Comparison of ENCODE assay signal across 2 cellular contexts in genomic region chr1:62727656-62728396, GRCh38.
TF ChIP-seq lines count a peak whose summit lies in the region.

No MANE protein-coding gene starts in this region.

TF ChIP-seq in GM12891, 5 proteins besides CTCF, POLR2A, EP300 and RAD21:
- TF ChIP-seq TAF1 (IDR thresholded peaks at IDR 0.05; ENCODE audit: low read depth, low read length): no peak
- no peak for TF ChIP-seq PAX5 (IDR thresholded peaks at IDR 0.05; ENCODE audit: insufficient read depth, low read length, severe bottlenecking)
- TF ChIP-seq POU2F2 (IDR thresholded peaks at IDR 0.05; ENCODE audit: low read depth, low read length): no peak
- no peak for TF ChIP-seq SPI1 (IDR thresholded peaks at IDR 0.05; ENCODE audit: low read depth, low read length)
- no peak for TF ChIP-seq POLR2AphosphoS5 (IDR thresholded peaks at IDR 0.05; ENCODE audit: low read depth, low read length)

TF ChIP-seq in H1, 55 proteins besides CTCF, POLR2A, EP300 and RAD21:
- TF ChIP-seq USF2 (IDR thresholded peaks at IDR 0.05; ENCODE audit: low read length) (no peak), RFX5 (IDR thresholded peaks at IDR 0.05; ENCODE audit: borderline replicate concordance, low read depth, low read length) (no peak), POLR2AphosphoS5 (IDR thresholded peaks at IDR 0.05; ENCODE audit: low read depth, low read length) (no peak), ZNF274 (IDR thresholded peaks at IDR 0.05; ENCODE audit: borderline replicate concordance, extremely low read depth, low read length) (no peak), SP4 (IDR thresholded peaks at IDR 0.05; ENCODE audit: low read length) (no peak), CEBPB (IDR thresholded peaks at IDR 0.05; ENCODE audit: low read depth, low read length) (no peak), HDAC6 (IDR thresholded peaks at IDR 0.05; ENCODE audit: low read depth, low read length) (no peak), RXRA (IDR thresholded peaks at IDR 0.05; ENCODE audit: insufficient read depth, low read depth, low read length) (no peak), GABPA (IDR thresholded peaks at IDR 0.05; ENCODE audit: borderline replicate concordance, insufficient read depth, low read length) (no peak), MAFK (IDR thresholded peaks at IDR 0.05; ENCODE audit: low read depth, low read length) (no peak), EGR1 (IDR thresholded peaks at IDR 0.05; ENCODE audit: borderline replicate concordance, low read depth, low read length) (no peak), KDM4A (IDR thresholded peaks at IDR 0.05; ENCODE audit: low read depth, low read length, severe bottlenecking) (no peak), KDM5A (IDR thresholded peaks at IDR 0.05; ENCODE audit: low read length) (no peak), PHF8 (conservative IDR thresholded peaks at IDR 0.05; ENCODE audit: low read depth, low read length) (no peak), EZH2 (IDR thresholded peaks at IDR 0.05; ENCODE audit: low read depth, low read length, severe bottlenecking) (no peak), BRCA1 (IDR thresholded peaks at IDR 0.05; ENCODE audit: low read depth, low read length) (no peak), SAP30 (IDR thresholded peaks at IDR 0.05; ENCODE audit: insufficient read depth, insufficient replicate concordance, low read length) (no peak)
- TF ChIP-seq, protein P1, sequence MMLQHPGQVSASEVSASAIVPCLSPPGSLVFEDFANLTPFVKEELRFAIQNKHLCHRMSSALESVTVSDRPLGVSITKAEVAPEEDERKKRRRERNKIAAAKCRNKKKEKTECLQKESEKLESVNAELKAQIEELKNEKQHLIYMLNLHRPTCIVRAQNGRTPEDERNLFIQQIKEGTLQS (IDR thresholded peaks at IDR 0.05; ENCODE audit: insufficient read depth, low read depth, low read length): no peak
- TF ChIP-seq, protein P2, sequence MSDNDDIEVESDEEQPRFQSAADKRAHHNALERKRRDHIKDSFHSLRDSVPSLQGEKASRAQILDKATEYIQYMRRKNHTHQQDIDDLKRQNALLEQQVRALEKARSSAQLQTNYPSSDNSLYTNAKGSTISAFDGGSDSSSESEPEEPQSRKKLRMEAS (IDR thresholded peaks at IDR 0.05): no peak
